In genomic region chr9:33850267-33850629, GRCh38 we compare ENCODE assay signal across 15 cellular contexts. TPM values are rescaled to one million over a fixed set of nuclear protein-coding genes. Genes with fewer than 3 reads are reported as not detected.
DNase-seq lines count a peak whose midpoint lies in the region; ATAC-seq and TF ChIP-seq lines count a peak whose summit lies in the region.
"Had no signal": no experiment of that assay in that cellular context is flagged by ENCODE, and none has a peak within 500 bp of the region (broad histone marks: within the 10 kb centered on the region; RNA-seq: fewer than 3 reads in every experiment).

No MANE protein-coding gene starts in this region.

- H3K4me1 Mint-ChIP-seq in activated naive CD8-positive, alpha-beta T cell treated with anti-CD3 and anti-CD28 coated beads, Interleukin-2, amount 50 U/mL, for 24 hours: peaks cover 31% of the 10 kb centered on the region
- H3K4me1 Mint-ChIP-seq in naive B cell (peaks cover 29 to 57% (median 54%) of the 10 kb centered on the region in 3 donors), type B pancreatic cell (ENCODE audit: unreplicated experiment) (peaks cover 19% of the 10 kb centered on the region)
- H3K4me1 Mint-ChIP-seq in T-helper 2 cell treated with Interferon-gamma antibody and Interleukin-4, amounts not matched to agents 5 μg/mL and 100 μg/mL, for 36 hours (ENCODE audit: low read depth): peaks cover 26% of the 10 kb centered on the region

- no peaks in the 10 kb centered on the region for H3K9me3 ChIP-seq in cardiac muscle cell (ENCODE audit: low read depth)

- H3K36me3 Mint-ChIP-seq in activated naive CD8-positive, alpha-beta T cell treated with anti-CD3 and anti-CD28 coated beads, Interleukin-2, amount 50 U/mL, for 24 hours (ENCODE audit: low read depth): peaks cover 10% of the 10 kb centered on the region
- no peaks in the 10 kb centered on the region for H3K36me3 Mint-ChIP-seq in naive B cell
- H3K36me3 Mint-ChIP-seq in type B pancreatic cell: peaks cover 10% of the 10 kb centered on the region
- peaks cover 1% of the 10 kb centered on the region for H3K36me3 Mint-ChIP-seq in T-helper 2 cell treated with Interferon-gamma antibody and Interleukin-4, amounts not matched to agents 5 μg/mL and 100 μg/mL, for 36 hours (ENCODE audit: low read depth)

- H3K27ac ChIP-seq in cardiac muscle cell: peak overlapping the region; percentile 80

- peaks cover 6% of the 10 kb centered on the region for H3K4me1 ChIP-seq in cardiac muscle cell (ENCODE audit: low read depth)

- H3K4me3 ChIP-seq in cardiac muscle cell: no peak overlapping the region

- no peaks in the 10 kb centered on the region for H3K27me3 Mint-ChIP-seq in activated naive CD8-positive, alpha-beta T cell treated with anti-CD3 and anti-CD28 coated beads, Interleukin-2, amount 50 U/mL, for 24 hours
- H3K27me3 Mint-ChIP-seq in naive B cell (no peaks in the 10 kb centered on the region), type B pancreatic cell (no peaks in the 10 kb centered on the region)
- H3K27me3 Mint-ChIP-seq in T-helper 2 cell treated with Interferon-gamma antibody and Interleukin-4, amounts not matched to agents 5 μg/mL and 100 μg/mL, for 36 hours (ENCODE audit: low read depth): no peaks in the 10 kb centered on the region

- TF ChIP-seq CTCF in cardiac muscle cell (IDR thresholded peaks at IDR 0.05; ENCODE audit: low read depth, low read length) (no peak), type B pancreatic cell (conservative IDR thresholded peaks at IDR 0.05) (no peak)

- DNase-seq in cardiac muscle cell (ENCODE audit: low read depth in 1 of 2, low spot score in 1 of 2) (no peak), left ventricle myocardium superior (no peak), naive B cell (no peak), type B pancreatic cell (ENCODE audit: extremely low spot score, unreplicated experiment) (no peak), OCI-M1 (lab: John Stamatoyannopoulos, UW) (no peak)
- DNase-seq in activated naive CD8-positive, alpha-beta T cell treated with anti-CD3 and anti-CD28 coated beads, Interleukin-2, amount 50 U/mL, for 24 hours: no peak
- no peak for DNase-seq in T-helper 2 cell treated with Interferon-gamma antibody and Interleukin-4, amounts not matched to agents 5 μg/mL and 100 μg/mL, for 36 hours (ENCODE audit: low spot score)
- DNase-seq: activated CD4-positive, alpha-beta T cell treated with anti-CD3 and anti-CD28 coated beads, Interleukin-2, amount 50 U/mL, for 1 hour; aorta; NCI-H1092 treated with DMSO at 0.1 percent for 48 hours; NCI-H345 had no signal

- H3K27me3 ChIP-seq in cardiac muscle cell: no peaks in the 10 kb centered on the region

- peak overlapping the region; percentile 6 for H3K27ac Mint-ChIP-seq in activated naive CD8-positive, alpha-beta T cell treated with anti-CD3 and anti-CD28 coated beads, Interleukin-2, amount 50 U/mL, for 24 hours
- peak overlapping the region in 5 of 6 donors; percentile 54 to 86 (median 72) for H3K27ac Mint-ChIP-seq in naive B cell
- peak overlapping the region; percentile 79 for H3K27ac Mint-ChIP-seq in type B pancreatic cell
- H3K27ac Mint-ChIP-seq in T-helper 2 cell treated with Interferon-gamma antibody and Interleukin-4, amounts not matched to agents 5 μg/mL and 100 μg/mL, for 36 hours: no peak overlapping the region
- H3K27ac Mint-ChIP-seq: activated T-helper 1 cell treated with anti-CD3 and anti-CD28 coated beads, Interleukin-12 subunit alpha, Interleukin-12 subunit beta, Interleukin-2, Interleukin-4 antibody, amounts not matched to agents 30 ng/mL and 10 ng/mL and 1 ng/mL, durations not matched to agents 14 hours and 24 hours and 36 hours; T-helper 1 cell treated with Interleukin-12 subunit alpha and Interleukin-12 subunit beta and Interleukin-4 antibody, amounts not matched to agents 30 μg/mL and 1 μg/mL, for 36 hours had no signal

- H3K4me3 Mint-ChIP-seq in activated naive CD8-positive, alpha-beta T cell treated with anti-CD3 and anti-CD28 coated beads, Interleukin-2, amount 50 U/mL, for 24 hours: no peak overlapping the region
- H3K4me3 Mint-ChIP-seq in naive B cell (no peak overlapping the region), type B pancreatic cell (no peak overlapping the region)
- H3K4me3 Mint-ChIP-seq in T-helper 2 cell treated with Interferon-gamma antibody and Interleukin-4, amounts not matched to agents 5 μg/mL and 100 μg/mL, for 36 hours: no peak overlapping the region
- H3K4me3 Mint-ChIP-seq: activated T-helper 1 cell treated with anti-CD3 and anti-CD28 coated beads, Interleukin-12 subunit alpha, Interleukin-12 subunit beta, Interleukin-2, Interleukin-4 antibody, amounts not matched to agents 30 ng/mL and 10 ng/mL and 1 ng/mL, durations not matched to agents 14 hours and 24 hours and 36 hours; T-helper 1 cell treated with Interleukin-12 subunit alpha and Interleukin-12 subunit beta and Interleukin-4 antibody, amounts not matched to agents 30 μg/mL and 1 μg/mL, for 36 hours had no signal

- H3K9me3 Mint-ChIP-seq in activated naive CD8-positive, alpha-beta T cell treated with anti-CD3 and anti-CD28 coated beads, Interleukin-2, amount 50 U/mL, for 24 hours: no peaks in the 10 kb centered on the region
- no peaks in the 10 kb centered on the region for H3K9me3 Mint-ChIP-seq in naive B cell
- no peaks in the 10 kb centered on the region for H3K9me3 Mint-ChIP-seq in type B pancreatic cell
- H3K9me3 Mint-ChIP-seq in T-helper 2 cell treated with Interferon-gamma antibody and Interleukin-4, amounts not matched to agents 5 μg/mL and 100 μg/mL, for 36 hours: no peaks in the 10 kb centered on the region
- H3K9me3 Mint-ChIP-seq: activated T-helper 1 cell treated with anti-CD3 and anti-CD28 coated beads, Interleukin-12 subunit alpha, Interleukin-12 subunit beta, Interleukin-2, Interleukin-4 antibody, amounts not matched to agents 30 ng/mL and 10 ng/mL and 1 ng/mL, durations not matched to agents 14 hours and 24 hours and 36 hours; T-helper 1 cell treated with Interleukin-12 subunit alpha and Interleukin-12 subunit beta and Interleukin-4 antibody, amounts not matched to agents 30 μg/mL and 1 μg/mL, for 36 hours had no signal

- no peaks in the 10 kb centered on the region for H3K36me3 ChIP-seq in cardiac muscle cell

- ATAC-seq in left ventricle myocardium superior: no peak
- ATAC-seq in activated naive CD8-positive, alpha-beta T cell treated with anti-CD3 and anti-CD28 coated beads, Interleukin-2, amount 50 U/mL, for 24 hours: no peak
- no peak for ATAC-seq in naive B cell (ENCODE audit: low read depth in 2 of 2)
- no peak for ATAC-seq in GM19395 (IDR thresholded peaks at IDR 0.05; ENCODE audit: unreplicated experiment)

- intact Hi-C loops in left ventricle myocardium superior (cut with micrococcal nuclease): no loop called here

RNA-seq across cellular contexts. Expression of gene UBE2R2, which starts 33.3 kb away (rescaled TPM):
- 28.6 and 35.5 TPM in 2 replicates for total RNA-seq in cardiac muscle cell
- polyA plus RNA-seq in cardiac muscle cell: 45.6 and 60.9 TPM in 2 replicates
- total RNA-seq in left ventricle myocardium superior: 48.0 TPM
- polyA plus RNA-seq in naive B cell (ENCODE audit: low read depth in 6 of 6): 10 to 100 TPM; 26.5 to 33.6 (median 28.9) TPM
- total RNA-seq in type B pancreatic cell (ENCODE audit: low replicate concordance): 47.3 and 55.9 TPM in 2 replicates

RNA-seq across cellular contexts. Expression of gene PRSS3, which starts 54.9 kb away (rescaled TPM):
- total RNA-seq in cardiac muscle cell: not detected in 2 replicates
- 0.24 TPM in 1 of 2 replicates, not detected in the other for polyA plus RNA-seq in cardiac muscle cell
- not detected for total RNA-seq in left ventricle myocardium superior
- not detected for polyA plus RNA-seq in naive B cell (ENCODE audit: low read depth in 6 of 6)
- 0.86 TPM in 1 of 2 replicates, not detected in the other for total RNA-seq in type B pancreatic cell (ENCODE audit: low replicate concordance)
- total RNA-seq: activated T-helper 1 cell treated with anti-CD3 and anti-CD28 coated beads, Interleukin-12 subunit alpha, Interleukin-12 subunit beta, Interleukin-2, Interleukin-4 antibody, amounts not matched to agents 30 ng/mL and 10 ng/mL and 1 ng/mL, durations not matched to agents 14 hours and 24 hours and 36 hours; aorta; myocyte had no signal
